ENCODE assay signal across 9 cellular contexts in genomic region chr9:113548221-113549041, GRCh38.
DNase-seq lines count a peak whose midpoint lies in the region; ATAC-seq, FAIRE-seq and TF ChIP-seq lines count a peak whose summit lies in the region.
"Had no signal": no experiment of that assay in that cellular context is flagged by ENCODE, and none has a peak within 500 bp of the region (broad histone marks: within the 10 kb centered on the region; RNA-seq: fewer than 3 reads in every experiment).

No MANE protein-coding gene starts in this region.

- peaks cover 21 to 25% of the 10 kb centered on the region in 2 donors for H3K4me1 ChIP-seq in duodenal mucosa (ENCODE audit: control insufficient read depth in 1 of 2, insufficient read depth in 2 of 2, low read length in 2 of 2)
- H3K4me1 ChIP-seq in mucosa of descending colon (ENCODE audit: low read depth), result peaks cover 8% of the 10 kb centered on the region
- peaks cover 12% of the 10 kb centered on the region for H3K4me1 ChIP-seq in vagina

- peaks cover 3% of the 10 kb centered on the region for H3K36me3 Mint-ChIP-seq in T-helper 17 cell (ENCODE audit: low read depth)

- H3K27me3 Mint-ChIP-seq in T-helper 17 cell, result no peaks in the 10 kb centered on the region

- TF ChIP-seq POLR2A in vagina (IDR thresholded peaks at IDR 0.05), result no peak

- ATAC-seq in GM21576 (IDR thresholded peaks at IDR 0.05; ENCODE audit: unreplicated experiment) (peak; percentile 49), T-helper 17 cell (no peak), mucosa of descending colon (peak; percentile 71)

- no peak for FAIRE-seq in D721Med (lab: Jason Lieb, UNC)

- no peak overlapping the region for H3K9ac ChIP-seq in duodenal mucosa (ENCODE audit: low read depth in 1 of 2, low read length in 2 of 2)

- H3K27ac Mint-ChIP-seq in T-helper 17 cell, result peak overlapping the region; percentile 92

- TF ChIP-seq CTCF in mucosa of descending colon (IDR thresholded peaks at IDR 0.05), result no peak
- TF ChIP-seq CTCF in vagina (IDR thresholded peaks at IDR 0.05), result no peak
- TF ChIP-seq CTCF in D721Med (IDR thresholded peaks at IDR 0.05; ENCODE audit: insufficient read depth, missing control alignments), result no peak

- H3K4me3 ChIP-seq in duodenal mucosa (ENCODE audit: low read depth in 1 of 2, low read length in 2 of 2), result no peak overlapping the region
- no peak overlapping the region for H3K4me3 ChIP-seq in mucosa of descending colon
- H3K4me3 ChIP-seq in vagina, result no peak overlapping the region

- H3K27me3 ChIP-seq in duodenal mucosa (ENCODE audit: control insufficient read depth in 1 of 2, insufficient read depth in 2 of 2, low read length in 2 of 2) (no peaks in the 10 kb centered on the region), vagina (no peaks in the 10 kb centered on the region)

- no peaks in the 10 kb centered on the region for H3K9me3 ChIP-seq in T-helper 17 cell (ENCODE audit: control insufficient read depth, low read length, poor library complexity, severe bottlenecking)
- H3K9me3 ChIP-seq in duodenal mucosa (ENCODE audit: control insufficient read depth in 1 of 2, low read length in 2 of 2), result no peaks in the 10 kb centered on the region
- H3K9me3 ChIP-seq in mucosa of descending colon, result no peaks in the 10 kb centered on the region
- H3K9me3 ChIP-seq in vagina, result no peaks in the 10 kb centered on the region

- peaks cover 28% of the 10 kb centered on the region for H3K4me1 Mint-ChIP-seq in T-helper 17 cell

- peak overlapping the region; percentile 34 for H3K27ac ChIP-seq in duodenal mucosa (ENCODE audit: low read depth, low read length)
- H3K27ac ChIP-seq in substantia nigra (ENCODE audit: low read depth, low read length, poor library complexity, severe bottlenecking), result peak overlapping the region; percentile 74
- H3K27ac ChIP-seq in vagina, result no peak overlapping the region
- H3K27ac ChIP-seq: HL-60 had no signal

- intact Hi-C loops in mucosa of descending colon (cut with DNase I, micrococcal nuclease) (no loop called here), vagina (cut with DNase I) (no loop called here)

- peak overlapping the region; percentile 63 for H3K4me3 Mint-ChIP-seq in T-helper 17 cell

- DNase-seq in T-helper 17 cell (no peak), mucosa of descending colon (peak; percentile 46 to 73 (median 55)), substantia nigra (lab: John Stamatoyannopoulos, UW) (peak in 30 of 49 donors; percentile 24 to 79 (median 44)), vagina (ENCODE audit: extremely low spot score in 2 of 2) (no peak), NCI-H1048 (lab: John Stamatoyannopoulos, UW) (no peak), D721Med (ENCODE audit: insufficient read length, low spot score) (no peak)

- peaks cover 3 to 12% of the 10 kb centered on the region in 2 donors for H3K36me3 ChIP-seq in duodenal mucosa (ENCODE audit: control insufficient read depth in 1 of 2, insufficient read depth in 2 of 2, low read length in 2 of 2)
- no peaks in the 10 kb centered on the region for H3K36me3 ChIP-seq in mucosa of descending colon (ENCODE audit: low read depth)
- no peaks in the 10 kb centered on the region for H3K36me3 ChIP-seq in vagina

Comparison
In these comparisons a context has a peak if more than half of its experiments do, and no peak if none do; other contexts are left out.
1. DNase-seq: peak in mucosa of descending colon (3 of 3) and substantia nigra (30 of 49); none in T-helper 17 cell (0 of 3), vagina (0 of 2), NCI-H1048 (single experiment) and D721Med (single experiment).